32 cellular contexts compared by ENCODE assay signal in genomic region chr20:17128206-17128605, GRCh38.
"Had no signal": no experiment of that assay in that cellular context is flagged by ENCODE, and none has a peak within 500 bp of the region (broad histone marks: within the 10 kb centered on the region; RNA-seq: fewer than 3 reads in every experiment).

No MANE protein-coding gene starts in this region.

- H3K4me1 Mint-ChIP-seq: activated CD8-positive, alpha-beta memory T cell treated with anti-CD3 and anti-CD28 coated beads, Interleukin-2, amount 10 ng/mL, durations not matched to agents 7 days and 5 days; activated naive CD4-positive, alpha-beta T cell treated with anti-CD3 and anti-CD28 coated beads, Interleukin-2, amount 50 U/mL, for 24 hours; activated naive CD8-positive, alpha-beta T cell treated with anti-CD3 and anti-CD28 coated beads for 36 hours; activated naive CD8-positive, alpha-beta T cell treated with anti-CD3 and anti-CD28 coated beads, Interleukin-2, amount 50 U/mL, for 24 hours had no signal

- H3K79me2 ChIP-seq: hepatocyte had no signal

- H3K4me3 ChIP-seq: adrenal gland, body of pancreas, esophagus muscularis mucosa, gastroesophageal sphincter, heart right ventricle, hepatocyte had no signal

- H3K27ac Mint-ChIP-seq: activated CD8-positive, alpha-beta memory T cell treated with anti-CD3 and anti-CD28 coated beads, Interleukin-2, amount 10 ng/mL, durations not matched to agents 7 days and 5 days; activated CD8-positive, alpha-beta T cell treated with anti-CD3 and anti-CD28 coated beads, Interleukin-2, amount 10 ng/mL, durations not matched to agents 7 days and 5 days; activated naive CD4-positive, alpha-beta T cell treated with anti-CD3 and anti-CD28 coated beads for 36 hours; activated naive CD4-positive, alpha-beta T cell treated with anti-CD3 and anti-CD28 coated beads, Interleukin-2, amount 50 U/mL, for 24 hours; activated naive CD8-positive, alpha-beta T cell treated with anti-CD3 and anti-CD28 coated beads for 36 hours; activated naive CD8-positive, alpha-beta T cell treated with anti-CD3 and anti-CD28 coated beads, Interleukin-2, amount 50 U/mL, for 24 hours; activated T-helper 1 cell treated with anti-CD3 and anti-CD28 coated beads, Interleukin-12 subunit alpha, Interleukin-12 subunit beta, Interleukin-2, Interleukin-4 antibody, amounts not matched to agents 30 ng/mL and 10 ng/mL and 1 ng/mL, durations not matched to agents 14 hours and 24 hours and 36 hours; activated T-helper 2 cell treated with anti-CD3 and anti-CD28 coated beads, Interferon-gamma antibody, Interleukin-2, Interleukin-4, amounts not matched to agents 10 μg/mL and 5 μg/mL and 100 μg/mL, durations not matched to agents 14 hours and 24 hours and 36 hours; effector memory CD8-positive, alpha-beta T cell had no signal

- H3K27ac ChIP-seq: adrenal gland, body of pancreas, esophagus muscularis mucosa, foreskin keratinocyte, gastroesophageal sphincter, heart right ventricle, hepatocyte had no signal

- H3K36me3 Mint-ChIP-seq: activated CD8-positive, alpha-beta memory T cell treated with anti-CD3 and anti-CD28 coated beads, Interleukin-2, amount 10 ng/mL, durations not matched to agents 7 days and 5 days; activated naive CD4-positive, alpha-beta T cell treated with anti-CD3 and anti-CD28 coated beads, Interleukin-2, amount 50 U/mL, for 24 hours; activated naive CD8-positive, alpha-beta T cell treated with anti-CD3 and anti-CD28 coated beads for 36 hours had no signal

- H3K27me3 Mint-ChIP-seq: activated CD8-positive, alpha-beta memory T cell treated with anti-CD3 and anti-CD28 coated beads, Interleukin-2, amount 10 ng/mL, durations not matched to agents 7 days and 5 days; activated naive CD4-positive, alpha-beta T cell treated with anti-CD3 and anti-CD28 coated beads, Interleukin-2, amount 50 U/mL, for 24 hours; activated naive CD8-positive, alpha-beta T cell treated with anti-CD3 and anti-CD28 coated beads for 36 hours; activated naive CD8-positive, alpha-beta T cell treated with anti-CD3 and anti-CD28 coated beads, Interleukin-2, amount 50 U/mL, for 24 hours; effector memory CD8-positive, alpha-beta T cell had no signal

- H3K4me1 ChIP-seq: adrenal gland, body of pancreas, esophagus muscularis mucosa, foreskin keratinocyte, gastroesophageal sphincter, heart right ventricle had no signal

- DNase-seq: activated CD4-positive, alpha-beta T cell treated with anti-CD3 and anti-CD28 coated beads for 1 hour; activated CD4-positive, alpha-beta T cell treated with anti-CD3 and anti-CD28 coated beads for 48 hours; activated CD4-positive, alpha-beta T cell treated with anti-CD3 and anti-CD28 coated beads, Interleukin-2, amount 50 U/mL, for 1 hour; activated CD4-positive, alpha-beta T cell treated with anti-CD3 and anti-CD28 coated beads, Interleukin-2, amount 50 U/mL, for 48 hours; activated CD8-positive, alpha-beta memory T cell treated with anti-CD3 and anti-CD28 coated beads, Interleukin-2, amount 10 ng/mL, durations not matched to agents 7 days and 5 days; activated CD8-positive, alpha-beta memory T cell treated with anti-CD3 and anti-CD28 coated beads, Interleukin-2, amount 50 U/mL, for 4 hours; activated CD8-positive, alpha-beta T cell treated with anti-CD3 and anti-CD28 coated beads, Interleukin-2, amount 10 ng/mL, durations not matched to agents 7 days and 5 days; activated effector memory CD4-positive, alpha-beta T cell treated with anti-CD3 and anti-CD28 coated beads, Interleukin-2, amount 50 U/mL, for 16 hours; activated naive CD4-positive, alpha-beta T cell treated with anti-CD3 and anti-CD28 coated beads for 36 hours; activated naive CD8-positive, alpha-beta T cell treated with anti-CD3 and anti-CD28 coated beads for 36 hours; activated naive CD8-positive, alpha-beta T cell treated with anti-CD3 and anti-CD28 coated beads, Interleukin-2, amount 50 U/mL, for 24 hours; activated T-cell treated with anti-CD3 and anti-CD28 coated beads, Interleukin-2, amount 50 U/mL, for 1 hour; activated T-cell treated with anti-CD3 and anti-CD28 coated beads, Interleukin-2, amount 50 U/mL, for 48 hours; adrenal gland; amygdala; aorta; body of pancreas; caudate nucleus; cortex of kidney; dermis blood vessel endothelial cell; effector CD4-positive, alpha-beta T cell; effector memory CD8-positive, alpha-beta T cell; erythroblast; foreskin keratinocyte; heart right ventricle; T-helper 2 cell had no signal

- H3K27me3 ChIP-seq: adrenal gland, body of pancreas, esophagus muscularis mucosa, foreskin keratinocyte, gastroesophageal sphincter, heart right ventricle, hepatocyte had no signal

- H3K4me2 ChIP-seq: hepatocyte had no signal

- H2AFZ ChIP-seq: hepatocyte had no signal

- ATAC-seq: activated CD8-positive, alpha-beta memory T cell treated with anti-CD3 and anti-CD28 coated beads, Interleukin-2, amount 10 ng/mL, durations not matched to agents 7 days and 5 days; activated CD8-positive, alpha-beta T cell treated with anti-CD3 and anti-CD28 coated beads, Interleukin-2, amount 10 ng/mL, durations not matched to agents 7 days and 5 days; activated naive CD8-positive, alpha-beta T cell treated with anti-CD3 and anti-CD28 coated beads, Interleukin-2, amount 50 U/mL, for 24 hours; body of pancreas; effector memory CD8-positive, alpha-beta T cell; foreskin keratinocyte; gastroesophageal sphincter; heart right ventricle had no signal

- H3K9me3 Mint-ChIP-seq: activated naive CD4-positive, alpha-beta T cell treated with anti-CD3 and anti-CD28 coated beads for 36 hours; activated naive CD4-positive, alpha-beta T cell treated with anti-CD3 and anti-CD28 coated beads, Interleukin-2, amount 50 U/mL, for 24 hours; activated naive CD8-positive, alpha-beta T cell treated with anti-CD3 and anti-CD28 coated beads for 36 hours; activated T-helper 1 cell treated with anti-CD3 and anti-CD28 coated beads, Interleukin-12 subunit alpha, Interleukin-12 subunit beta, Interleukin-2, Interleukin-4 antibody, amounts not matched to agents 30 ng/mL and 10 ng/mL and 1 ng/mL, durations not matched to agents 14 hours and 24 hours and 36 hours had no signal

- H3K36me3 ChIP-seq: adrenal gland, esophagus muscularis mucosa, gastroesophageal sphincter, heart right ventricle had no signal

- H3K4me3 Mint-ChIP-seq: activated CD8-positive, alpha-beta memory T cell treated with anti-CD3 and anti-CD28 coated beads, Interleukin-2, amount 10 ng/mL, durations not matched to agents 7 days and 5 days; activated CD8-positive, alpha-beta T cell treated with anti-CD3 and anti-CD28 coated beads, Interleukin-2, amount 10 ng/mL, durations not matched to agents 7 days and 5 days; activated naive CD4-positive, alpha-beta T cell treated with anti-CD3 and anti-CD28 coated beads for 36 hours; activated naive CD4-positive, alpha-beta T cell treated with anti-CD3 and anti-CD28 coated beads, Interleukin-2, amount 50 U/mL, for 24 hours; activated naive CD8-positive, alpha-beta T cell treated with anti-CD3 and anti-CD28 coated beads for 36 hours; activated naive CD8-positive, alpha-beta T cell treated with anti-CD3 and anti-CD28 coated beads, Interleukin-2, amount 50 U/mL, for 24 hours; activated T-helper 1 cell treated with anti-CD3 and anti-CD28 coated beads, Interleukin-12 subunit alpha, Interleukin-12 subunit beta, Interleukin-2, Interleukin-4 antibody, amounts not matched to agents 30 ng/mL and 10 ng/mL and 1 ng/mL, durations not matched to agents 14 hours and 24 hours and 36 hours; effector memory CD8-positive, alpha-beta T cell had no signal
